In the genomic region with DNA sequence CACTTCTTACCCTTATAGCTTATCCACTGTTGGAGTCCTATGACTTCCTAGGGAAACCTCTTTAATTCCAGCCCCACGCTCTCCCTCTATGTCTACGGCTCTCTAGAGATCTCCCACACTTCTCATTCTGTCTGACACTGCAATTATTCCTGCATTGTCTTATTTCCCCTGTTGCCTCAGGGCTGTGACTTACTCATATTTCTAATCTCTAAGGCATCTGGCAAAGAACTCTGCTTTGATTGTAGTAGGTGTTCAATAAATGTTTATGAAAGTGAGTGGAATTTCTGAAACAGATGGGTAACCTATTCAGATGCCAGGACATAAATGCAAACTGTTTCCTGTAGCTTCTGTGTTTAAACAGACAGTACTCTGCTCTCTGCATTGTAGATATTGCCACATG, we compare ENCODE assay signal across 22 cellular contexts.
DNase-seq lines count a peak whose midpoint lies in the region; ATAC-seq and TF ChIP-seq lines count a peak whose summit lies in the region.
"Had no signal": no experiment of that assay in that cellular context is flagged by ENCODE, and none has a peak within 500 bp of the region (broad histone marks: within the 10 kb centered on the region; RNA-seq: fewer than 3 reads in every experiment).

No MANE protein-coding gene starts in this region.

- TF ChIP-seq POLR2A in uterus (IDR thresholded peaks at IDR 0.05), result no peak

- ATAC-seq in aorta (ENCODE audit: low FRiP score), result peak; percentile 36
- ATAC-seq in HG02642 (IDR thresholded peaks at IDR 0.05; ENCODE audit: poor library complexity, unreplicated experiment), result no peak
- ATAC-seq: SK-N-SH treated with all-trans-retinoic acid at 6 μM for 48 hours had no signal

- POLR2A ChIA-PET in HEK293 (lab: Yijun Ruan, JAX), result no interaction called here

- H3K27me3 ChIP-seq in aorta (ENCODE audit: control insufficient read depth in 1 of 2, insufficient read depth in 2 of 2, low read length in 1 of 2) (no peaks in the 10 kb centered on the region), uterus (no peaks in the 10 kb centered on the region)
- H3K27me3 ChIP-seq: BLaER1 had no signal

- H3K36me3 ChIP-seq in HEK293 (ENCODE audit: control insufficient read depth in 2 of 2, insufficient read depth in 1 of 2, low read length in 2 of 2), result no peaks in the 10 kb centered on the region
- no peaks in the 10 kb centered on the region for H3K36me3 ChIP-seq in aorta (ENCODE audit: control insufficient read depth in 1 of 2, insufficient read depth in 2 of 2, low read length in 1 of 2)
- H3K36me3 ChIP-seq in uterus, result no peaks in the 10 kb centered on the region
- H3K36me3 ChIP-seq: BLaER1 had no signal

- peak; percentile 1 for DNase-seq in RPMI7951 (ENCODE audit: low read depth)
- peak; percentile 71 for DNase-seq in epithelial cell of esophagus (ENCODE audit: low read depth)
- no peak for DNase-seq in aorta
- DNase-seq in stimulated activated CD4-positive, alpha-beta T cell treated with anti-CD3 and anti-CD28 coated beads, Interleukin-15, amount 100 ng/mL, for 24 hours, result no peak
- DNase-seq in uterus, result no peak
- DNase-seq: ACHN; CD4-positive, alpha-beta T cell; COR-L47; DMS79; Kasumi-1; MM.1S; NCI-H1092; NCI-H1436; NCI-H2029; NCI-H2171 treated with DMSO at 0.1 percent for 48 hours; NCI-H526; OCI-M1; SIG-M5 had no signal

- intact Hi-C loops in aorta (cut with DNase I) (no loop called here), uterus (cut with DNase I; ENCODE audit: low total_unique reads) (no loop called here)

- H3K4me3 ChIP-seq in HEK293 (ENCODE audit: low read depth, low read length) (no peak overlapping the region), epithelial cell of esophagus (ENCODE audit: low read length) (no peak overlapping the region), aorta (ENCODE audit: low read length in 2 of 2) (no peak overlapping the region), uterus (no peak overlapping the region)
- H3K4me3 ChIP-seq: BLaER1 had no signal

- CTCF ChIA-PET in HEK293 (lab: Yijun Ruan, JAX), result interaction anchor here (1.0 to 1.2 kb wide), 2 partner anchors 9 to 288 kb away, joined by 3 read pairs; no protein-coding TSS in a partner anchor

- WGBS in aorta, 2 donors, result 23 to 31% methylated on average over 2 of the region's 2 CpGs

- peaks cover 8% of the 10 kb centered on the region; the same call in 1 of the 2 replicates for H3K4me1 ChIP-seq in HEK293 (ENCODE audit: control insufficient read depth, insufficient read depth, low read length)
- peaks cover 0 to 2% of the 10 kb centered on the region in 2 donors for H3K4me1 ChIP-seq in aorta (ENCODE audit: control insufficient read depth in 1 of 2, insufficient read depth in 2 of 2, low read length in 2 of 2)
- H3K4me1 ChIP-seq in uterus, result no peaks in the 10 kb centered on the region
- H3K4me1 ChIP-seq: BLaER1 had no signal

- H3K9me3 ChIP-seq in HEK293 (ENCODE audit: control insufficient read depth, insufficient read depth, low read depth, low read length) (no peaks in the 10 kb centered on the region), aorta (ENCODE audit: control insufficient read depth, low read length) (peaks cover 1% of the 10 kb centered on the region), uterus (no peaks in the 10 kb centered on the region)

- TF ChIP-seq CTCF in HEK293 (tag by site-specific recombination; IDR thresholded peaks at IDR 0.05) (no peak), epithelial cell of esophagus (IDR thresholded peaks at IDR 0.05; ENCODE audit: insufficient read depth, low read depth, low read length, missing control alignments) (no peak), uterus (IDR thresholded peaks at IDR 0.05) (no peak)

- no peak overlapping the region for H3K27ac ChIP-seq in HEK293 (ENCODE audit: extremely low read depth, low read depth, low read length)
- no peak overlapping the region for H3K27ac ChIP-seq in aorta (ENCODE audit: low read depth in 1 of 2, low read length in 2 of 2)
- H3K27ac ChIP-seq in uterus, result no peak overlapping the region
- H3K27ac ChIP-seq: BLaER1 had no signal

TF ChIP-seq in HEK293, 187 proteins besides CTCF, POLR2A, EP300 and RAD21:
- TF ChIP-seq ZNF558 (tag by site-specific recombination; IDR thresholded peaks at IDR 0.05) (no peak), SALL2 (tag by site-specific recombination; IDR thresholded peaks at IDR 0.05; ENCODE audit: borderline replicate concordance) (no peak), ZNF664 (tag by site-specific recombination; IDR thresholded peaks at IDR 0.05) (peak; percentile 54; the same call in 1 of the 2 replicates), ZNF174 (tag by site-specific recombination; IDR thresholded peaks at IDR 0.05) (no peak), TRIM28 (IDR thresholded peaks at IDR 0.05; ENCODE audit: borderline replicate concordance, low read length) (peak; percentile 20; the same call in 1 of the 2 replicates)

Comparison
In these comparisons a context has a peak if more than half of its experiments do, and no peak if none do; other contexts are left out.
1. DNase-seq: peak in RPMI7951 (single experiment) and epithelial cell of esophagus (single experiment); none in aorta (0 of 2), stimulated activated CD4-positive, alpha-beta T cell treated with anti-CD3 and anti-CD28 coated beads, Interleukin-15, amount 100 ng/mL, for 24 hours (single experiment) and uterus (0 of 2).